Comparison of ENCODE assay signal across 8 cellular contexts in genomic region chr19:19120308-19121156, GRCh38. TPM values are rescaled to one million over a fixed set of nuclear protein-coding genes. Genes with fewer than 3 reads are reported as not detected.
DNase-seq lines count a peak whose midpoint lies in the region; ATAC-seq, FAIRE-seq and TF ChIP-seq lines count a peak whose summit lies in the region.

No MANE protein-coding gene starts in this region.

- peak; percentile 33 for DNase-seq in COLO668 (lab: John Stamatoyannopoulos, UW; ENCODE audit: unreplicated experiment)
- DNase-seq in KBM-7: peak; percentile 43
- peak; percentile 28 for DNase-seq in bronchial epithelial cell (ENCODE audit: low read depth)
- DNase-seq in lung microvascular endothelial cell (ENCODE audit: low read depth in 2 of 2): peak; percentile 35 to 36
- no peak for DNase-seq in activated CD4-positive, CD25-positive, alpha-beta regulatory T cell (lab: John Stamatoyannopoulos, UW)
- DNase-seq in NCI-H146 (lab: John Stamatoyannopoulos, UW): no peak
- DNase-seq in D721Med (ENCODE audit: insufficient read length, low spot score): no peak

- no peak for ATAC-seq in GM19397 (IDR thresholded peaks at IDR 0.05; ENCODE audit: unreplicated experiment)

- H3K4me3 ChIP-seq in bronchial epithelial cell (ENCODE audit: low read depth, low read length): no peak overlapping the region

- in situ Hi-C loops in KBM-7 (cut with MboI; ENCODE audit: low pct_unique_long_range_greater_than_20kb, low sequenced_read_pairs): no loop called here

- H3K36me3 ChIP-seq in bronchial epithelial cell (ENCODE audit: control insufficient read depth, insufficient read depth, low read length): no peaks in the 10 kb centered on the region

- H3K27me3 ChIP-seq in bronchial epithelial cell (ENCODE audit: control insufficient read depth, insufficient read depth, low read length): no peaks in the 10 kb centered on the region

- TF ChIP-seq CTCF in bronchial epithelial cell (IDR thresholded peaks at IDR 0.05; ENCODE audit: insufficient read depth, low read length, severe bottlenecking): no peak
- TF ChIP-seq CTCF in D721Med (IDR thresholded peaks at IDR 0.05; ENCODE audit: insufficient read depth, missing control alignments): no peak

- FAIRE-seq in bronchial epithelial cell (lab: Jason Lieb, UNC) (no peak), D721Med (lab: Jason Lieb, UNC) (no peak)

RNA-seq across cellular contexts. Expression of gene TMEM161A, which starts 17.7 kb away (rescaled TPM):
- 25.7 and 28.7 TPM in 2 replicates for total RNA-seq in bronchial epithelial cell
- total RNA-seq in lung microvascular endothelial cell: 11.3 and 14.7 TPM in 2 replicates

RNA-seq across cellular contexts. Expression of gene MEF2B, which starts 49.5 kb away (rescaled TPM):
- total RNA-seq in bronchial epithelial cell (under 0.01 and 0.26 TPM in 2 replicates), lung microvascular endothelial cell (under 0.01 and 0.20 TPM in 2 replicates)

RNA-seq across cellular contexts. Expression of gene SLC25A42, which starts 56.7 kb away (rescaled TPM):
- total RNA-seq in bronchial epithelial cell (1.3 TPM in 2 replicates), lung microvascular endothelial cell (2.8 and 3.0 TPM in 2 replicates)

Comparison
In these comparisons a context has a peak if more than half of its experiments do, and no peak if none do; other contexts are left out.
1. DNase-seq: peak in COLO668 (single experiment), KBM-7 (single experiment), bronchial epithelial cell (single experiment) and lung microvascular endothelial cell (2 of 2); none in activated CD4-positive, CD25-positive, alpha-beta regulatory T cell (0 of 4), NCI-H146 (single experiment) and D721Med (single experiment).